8 cellular contexts compared by ENCODE assay signal in genomic region chr10:110269641-110270318, GRCh38. TPM values are rescaled to one million over a fixed set of nuclear protein-coding genes. Genes with fewer than 3 reads are reported as not detected.
DNase-seq lines count a peak whose midpoint lies in the region; ATAC-seq and TF ChIP-seq lines count a peak whose summit lies in the region.

No MANE protein-coding gene starts in this region.

- H3K9me3 ChIP-seq in endocrine pancreas (ENCODE audit: control insufficient read depth, low read length), result no peaks in the 10 kb centered on the region

- intact Hi-C loops in Right ventricle myocardium inferior (cut with DNase I), result loop anchor here (2.0 to 10.0 kb wide), 3 partner anchors 43 to 265 kb away; partner anchors contain the start of gene ADD3
- intact Hi-C loops in cardiac septum (cut with DNase I), result loop anchor here (10.0 kb wide), 1 partner anchor 265 kb away; the partner anchor contains the start of gene ADD3

- H3K27me3 Mint-ChIP-seq in nephron (ENCODE audit: low read depth) (no peaks in the 10 kb centered on the region), type B pancreatic cell (no peaks in the 10 kb centered on the region)

- H3K36me3 Mint-ChIP-seq in nephron (ENCODE audit: low read depth), result no peaks in the 10 kb centered on the region
- no peaks in the 10 kb centered on the region for H3K36me3 Mint-ChIP-seq in type B pancreatic cell

- H3K36me3 ChIP-seq in endocrine pancreas (ENCODE audit: control insufficient read depth, insufficient read depth, low read length), result no peaks in the 10 kb centered on the region

- H3K27me3 ChIP-seq in endocrine pancreas (ENCODE audit: control insufficient read depth, insufficient read depth, low read length), result no peaks in the 10 kb centered on the region

- no peak overlapping the region for H3K9ac ChIP-seq in endocrine pancreas (ENCODE audit: control insufficient read depth, insufficient read depth, low read length)

- DNase-seq in Right ventricle myocardium inferior (ENCODE audit: missing footprints) (no peak), cardiac septum (ENCODE audit: low spot score) (no peak), NCI-H446 (lab: John Stamatoyannopoulos, UW) (peak; percentile 40 to 58), type B pancreatic cell (ENCODE audit: extremely low spot score, unreplicated experiment) (no peak)

- H3K4me3 Mint-ChIP-seq in nephron (no peak overlapping the region), type B pancreatic cell (no peak overlapping the region)

- no peaks in the 10 kb centered on the region for H3K9me3 Mint-ChIP-seq in nephron
- no peaks in the 10 kb centered on the region for H3K9me3 Mint-ChIP-seq in type B pancreatic cell

- ATAC-seq in Right ventricle myocardium inferior, result peak; percentile 80
- no peak for ATAC-seq in GM19328 (IDR thresholded peaks at IDR 0.05; ENCODE audit: unreplicated experiment)
- ATAC-seq in GM19397 (IDR thresholded peaks at IDR 0.05; ENCODE audit: unreplicated experiment), result no peak

- H3K4me1 Mint-ChIP-seq in nephron (peaks cover 32% of the 10 kb centered on the region), type B pancreatic cell (ENCODE audit: unreplicated experiment) (peaks cover 32% of the 10 kb centered on the region)

- H3K4me1 ChIP-seq in endocrine pancreas (ENCODE audit: control insufficient read depth, insufficient read depth, low read length), result peaks cover 5% of the 10 kb centered on the region

- no peak for TF ChIP-seq CTCF in nephron (IDR thresholded peaks at IDR 0.05; ENCODE audit: unreplicated experiment in 3 of 3)
- TF ChIP-seq CTCF in type B pancreatic cell (conservative IDR thresholded peaks at IDR 0.05), result no peak

- H3K4me3 ChIP-seq in endocrine pancreas (ENCODE audit: control insufficient read depth, insufficient read depth, low read length), result peak overlapping the region; percentile 85

- peak overlapping the region; percentile 29 to 46 (median 39) for H3K27ac Mint-ChIP-seq in nephron
- H3K27ac Mint-ChIP-seq in type B pancreatic cell, result no peak overlapping the region

RNA-seq across cellular contexts. Expression of gene SMNDC1, which starts 34.9 kb away (rescaled TPM):
- 27.6 TPM for total RNA-seq in Right ventricle myocardium inferior
- total RNA-seq in cardiac septum, result 25.8 TPM
- 35.4 TPM in 2 replicates for total RNA-seq in type B pancreatic cell (ENCODE audit: low replicate concordance)

Comparison
In these comparisons a context has a peak if more than half of its experiments do, and no peak if none do; other contexts are left out.
1. DNase-seq: peak in NCI-H446 (2 of 2); none in Right ventricle myocardium inferior (single experiment), cardiac septum (single experiment) and type B pancreatic cell (single experiment).